31 cellular contexts compared by ENCODE assay signal in genomic region chr6:71523548-71523947, GRCh38.
A peak's percentile ranks its signal among the peaks of the same experiment; 100 is the strongest.
DNase-seq lines count a peak whose midpoint lies in the region; ATAC-seq and TF ChIP-seq lines count a peak whose summit lies in the region.
"Had no signal": no experiment of that assay in that cellular context is flagged by ENCODE, and none has a peak within 500 bp of the region (broad histone marks: within the 10 kb centered on the region; RNA-seq: fewer than 3 reads in every experiment).

No MANE protein-coding gene starts in this region.

- no peaks in the 10 kb centered on the region for H3K36me3 ChIP-seq in KMS-11 (ENCODE audit: insufficient read depth)
- H3K36me3 ChIP-seq: BE2C, heart right ventricle, lower lobe of right lung, tibial nerve had no signal

- H3K4me3 Mint-ChIP-seq in activated naive CD8-positive, alpha-beta T cell treated with anti-CD3 and anti-CD28 coated beads, Interleukin-2, amount 50 U/mL, for 24 hours, result no peak overlapping the region
- H3K4me3 Mint-ChIP-seq in activated T-helper 2 cell treated with anti-CD3 and anti-CD28 coated beads, Interferon-gamma antibody, Interleukin-2, Interleukin-4, amounts not matched to agents 10 μg/mL and 5 μg/mL and 100 μg/mL, durations not matched to agents 14 hours and 24 hours and 36 hours (ENCODE audit: low read depth), result no peak overlapping the region
- H3K4me3 Mint-ChIP-seq: activated CD8-positive, alpha-beta T cell treated with anti-CD3 and anti-CD28 coated beads for 36 hours; activated naive CD8-positive, alpha-beta T cell treated with anti-CD3 and anti-CD28 coated beads, Interleukin-2, amount 10 ng/mL, durations not matched to agents 7 days and 5 days; nephron had no signal

- TF ChIP-seq CTCF in KMS-11 (conservative IDR thresholded peaks at IDR 0.05; ENCODE audit: low read depth, low read length), result no peak

- peak overlapping the region; percentile 79 for H3K4me2 ChIP-seq in KMS-11

- H4K20me1 ChIP-seq in KMS-11 (ENCODE audit: insufficient read depth), result no peaks in the 10 kb centered on the region

- H3K9ac ChIP-seq in KMS-11, result peak overlapping the region; percentile 21; the same call in 1 of the 2 replicates
- H3K9ac ChIP-seq: GM23248 had no signal

- H3K9me3 Mint-ChIP-seq in activated naive CD8-positive, alpha-beta T cell treated with anti-CD3 and anti-CD28 coated beads, Interleukin-2, amount 50 U/mL, for 24 hours, result no peaks in the 10 kb centered on the region
- no peaks in the 10 kb centered on the region for H3K9me3 Mint-ChIP-seq in activated T-helper 2 cell treated with anti-CD3 and anti-CD28 coated beads, Interferon-gamma antibody, Interleukin-2, Interleukin-4, amounts not matched to agents 10 μg/mL and 5 μg/mL and 100 μg/mL, durations not matched to agents 14 hours and 24 hours and 36 hours
- H3K9me3 Mint-ChIP-seq: activated CD8-positive, alpha-beta T cell treated with anti-CD3 and anti-CD28 coated beads for 36 hours; activated naive CD8-positive, alpha-beta T cell treated with anti-CD3 and anti-CD28 coated beads, Interleukin-2, amount 10 ng/mL, durations not matched to agents 7 days and 5 days had no signal

- peak overlapping the region; percentile 34; the same call in 1 of the 2 replicates for H2AFZ ChIP-seq in KMS-11 (ENCODE audit: low read depth)
- H2AFZ ChIP-seq: GM23248 had no signal

- intact Hi-C loops in activated T-helper 2 cell treated with anti-CD3 and anti-CD28 coated beads, Interferon-gamma antibody, Interleukin-2, Interleukin-4, amounts not matched to agents 10 μg/mL and 5 μg/mL and 100 μg/mL, durations not matched to agents 14 hours and 24 hours and 36 hours (cut with micrococcal nuclease), result no loop called here

- no peaks in the 10 kb centered on the region for H3K4me1 Mint-ChIP-seq in activated naive CD8-positive, alpha-beta T cell treated with anti-CD3 and anti-CD28 coated beads, Interleukin-2, amount 50 U/mL, for 24 hours
- no peaks in the 10 kb centered on the region for H3K4me1 Mint-ChIP-seq in activated T-helper 2 cell treated with anti-CD3 and anti-CD28 coated beads, Interferon-gamma antibody, Interleukin-2, Interleukin-4, amounts not matched to agents 10 μg/mL and 5 μg/mL and 100 μg/mL, durations not matched to agents 14 hours and 24 hours and 36 hours (ENCODE audit: low read depth)
- H3K4me1 Mint-ChIP-seq: activated naive CD8-positive, alpha-beta T cell treated with anti-CD3 and anti-CD28 coated beads, Interleukin-2, amount 10 ng/mL, durations not matched to agents 7 days and 5 days had no signal

- H3K36me3 Mint-ChIP-seq in activated naive CD8-positive, alpha-beta T cell treated with anti-CD3 and anti-CD28 coated beads, Interleukin-2, amount 50 U/mL, for 24 hours (ENCODE audit: low read depth), result no peaks in the 10 kb centered on the region
- H3K36me3 Mint-ChIP-seq in activated T-helper 2 cell treated with anti-CD3 and anti-CD28 coated beads, Interferon-gamma antibody, Interleukin-2, Interleukin-4, amounts not matched to agents 10 μg/mL and 5 μg/mL and 100 μg/mL, durations not matched to agents 14 hours and 24 hours and 36 hours (ENCODE audit: low read depth), result no peaks in the 10 kb centered on the region
- H3K36me3 Mint-ChIP-seq: activated naive CD8-positive, alpha-beta T cell treated with anti-CD3 and anti-CD28 coated beads, Interleukin-2, amount 10 ng/mL, durations not matched to agents 7 days and 5 days had no signal

- no peaks in the 10 kb centered on the region for H3K27me3 ChIP-seq in KMS-11 (ENCODE audit: insufficient read depth, low read depth)
- H3K27me3 ChIP-seq: BE2C, tibial nerve had no signal

- peaks cover 52% of the 10 kb centered on the region for H3K4me1 ChIP-seq in KMS-11 (ENCODE audit: low read depth, poor library complexity, severe bottlenecking)
- H3K4me1 ChIP-seq: BE2C, lower lobe of right lung, tibial nerve had no signal

- no peak for DNase-seq in stimulated activated CD4-positive, alpha-beta T cell treated with anti-CD3 and anti-CD28 coated beads, Interleukin-1b, Interleukin-23, amount 100 ng/mL, for 48 hours
- DNase-seq in SHP77 treated with DMSO at 0.1 percent for 48 hours (lab: John Stamatoyannopoulos, UW), result no peak
- no peak for DNase-seq in activated naive CD8-positive, alpha-beta T cell treated with anti-CD3 and anti-CD28 coated beads, Interleukin-2, amount 50 U/mL, for 24 hours
- DNase-seq in activated T-helper 2 cell treated with anti-CD3 and anti-CD28 coated beads, Interferon-gamma antibody, Interleukin-2, Interleukin-4, amounts not matched to agents 10 μg/mL and 5 μg/mL and 100 μg/mL, durations not matched to agents 14 hours and 24 hours and 36 hours (ENCODE audit: low spot score), result no peak
- DNase-seq: activated CD8-positive, alpha-beta T cell treated with anti-CD3 and anti-CD28 coated beads for 36 hours; activated effector memory CD4-positive, alpha-beta T cell treated with anti-CD3 and anti-CD28 coated beads, Interleukin-2, amount 50 U/mL, for 16 hours; activated naive CD8-positive, alpha-beta T cell treated with anti-CD3 and anti-CD28 coated beads, Interleukin-2, amount 10 ng/mL, durations not matched to agents 7 days and 5 days; BE2C; central memory CD4-positive, alpha-beta T cell; foreskin melanocyte; GM23248; heart right ventricle; Kasumi-1; kidney glomerular epithelial cell; lower lobe of right lung; mucosa of descending colon; MV-4-11; NCI-H1436 treated with DMSO at 0.1 percent for 48 hours; NCI-H2107; NCI-H446 treated with DMSO at 0.1 percent for 48 hours; stimulated activated CD8-positive, alpha-beta memory T cell treated with anti-CD3 and anti-CD28 coated beads, Interleukin-4, amount 100 ng/mL, for 48 hours had no signal

- no peak overlapping the region for H3K4me3 ChIP-seq in KMS-11 (IDR thresholded peaks at IDR 0.05; ENCODE audit: insufficient read depth, low read depth, low read length)
- H3K4me3 ChIP-seq: GM23248, heart right ventricle, lower lobe of right lung, mucosa of descending colon, skin epidermis, tibial nerve had no signal

- ATAC-seq in GM18858 (IDR thresholded peaks at IDR 0.05; ENCODE audit: unreplicated experiment) (peak; percentile 62), GM19455 (IDR thresholded peaks at IDR 0.05; ENCODE audit: unreplicated experiment) (peak; percentile 78), HG02763 (IDR thresholded peaks at IDR 0.05; ENCODE audit: unreplicated experiment) (peak; percentile 60)
- no peak for ATAC-seq in activated naive CD8-positive, alpha-beta T cell treated with anti-CD3 and anti-CD28 coated beads, Interleukin-2, amount 50 U/mL, for 24 hours
- ATAC-seq: activated CD8-positive, alpha-beta T cell treated with anti-CD3 and anti-CD28 coated beads for 36 hours; esophagus mucosa; heart right ventricle; lower lobe of right lung; mucosa of descending colon; SK-N-SH treated with all-trans-retinoic acid at 6 μM for 48 hours had no signal

- peak overlapping the region; percentile 70 for H3K27ac ChIP-seq in KMS-11
- H3K27ac ChIP-seq: GM23248, heart right ventricle, HL-60, lower lobe of right lung, skin epidermis, tibial nerve had no signal

- H3K27ac Mint-ChIP-seq in activated naive CD8-positive, alpha-beta T cell treated with anti-CD3 and anti-CD28 coated beads, Interleukin-2, amount 50 U/mL, for 24 hours, result no peak overlapping the region
- H3K27ac Mint-ChIP-seq in activated T-helper 2 cell treated with anti-CD3 and anti-CD28 coated beads, Interferon-gamma antibody, Interleukin-2, Interleukin-4, amounts not matched to agents 10 μg/mL and 5 μg/mL and 100 μg/mL, durations not matched to agents 14 hours and 24 hours and 36 hours, result no peak overlapping the region
- H3K27ac Mint-ChIP-seq: activated CD8-positive, alpha-beta T cell treated with anti-CD3 and anti-CD28 coated beads for 36 hours; activated naive CD8-positive, alpha-beta T cell treated with anti-CD3 and anti-CD28 coated beads, Interleukin-2, amount 10 ng/mL, durations not matched to agents 7 days and 5 days; nephron had no signal

- peaks cover 17% of the 10 kb centered on the region for H3K27me3 Mint-ChIP-seq in activated naive CD8-positive, alpha-beta T cell treated with anti-CD3 and anti-CD28 coated beads, Interleukin-2, amount 50 U/mL, for 24 hours
- H3K27me3 Mint-ChIP-seq in activated T-helper 2 cell treated with anti-CD3 and anti-CD28 coated beads, Interferon-gamma antibody, Interleukin-2, Interleukin-4, amounts not matched to agents 10 μg/mL and 5 μg/mL and 100 μg/mL, durations not matched to agents 14 hours and 24 hours and 36 hours (ENCODE audit: low read depth), result peaks cover 2% of the 10 kb centered on the region

- no peaks in the 10 kb centered on the region for H3K79me2 ChIP-seq in KMS-11 (ENCODE audit: insufficient read depth, low read depth)
